In genomic region chr4:1488831-1489638, GRCh38 we compare ENCODE assay signal across 22 cellular contexts.
"Had no signal": no experiment of that assay in that cellular context is flagged by ENCODE, and none has a peak within 500 bp of the region (broad histone marks: within the 10 kb centered on the region; RNA-seq: fewer than 3 reads in every experiment).

No MANE protein-coding gene starts in this region.

- H3K36me3 ChIP-seq: ascending aorta, breast epithelium, pancreas, tibial nerve, vagina had no signal

- H3K4me1 Mint-ChIP-seq: activated B cell treated with CpG ODN at 0.5 μM for 24 hours, neural crest cell had no signal

- H3K27ac ChIP-seq: ascending aorta, breast epithelium, epithelial cell of prostate, pancreas, skin epidermis, tibial nerve, vagina had no signal

- H3K9me3 ChIP-seq: pancreas had no signal

- ATAC-seq: activated CD8-positive, alpha-beta T cell treated with anti-CD3 and anti-CD28 coated beads for 36 hours; activated T-cell treated with anti-CD3 and anti-CD28 coated beads, Interleukin-2, amount 50 U/mL, for 72 hours; effector memory CD8-positive, alpha-beta T cell; pancreas had no signal

- H3K27ac Mint-ChIP-seq: activated B cell treated with CpG ODN at 0.5 μM for 24 hours; activated CD8-positive, alpha-beta T cell treated with anti-CD3 and anti-CD28 coated beads for 36 hours; activated T-cell treated with anti-CD3 and anti-CD28 coated beads, Interleukin-2, amount 50 U/mL, for 72 hours; effector memory CD8-positive, alpha-beta T cell had no signal

- H3K27me3 ChIP-seq: vagina had no signal

- H3K4me3 Mint-ChIP-seq: activated B cell treated with CpG ODN at 0.5 μM for 24 hours; activated CD8-positive, alpha-beta T cell treated with anti-CD3 and anti-CD28 coated beads for 36 hours; activated T-cell treated with anti-CD3 and anti-CD28 coated beads, Interleukin-2, amount 50 U/mL, for 72 hours; effector memory CD8-positive, alpha-beta T cell; neural crest cell had no signal

- FAIRE-seq: islet of Langerhans, pancreas, TTC549 had no signal

- H3K4me3 ChIP-seq: ascending aorta, breast epithelium, pancreas, skin epidermis, tibial nerve, vagina had no signal

- DNase-seq: activated CD4-positive, alpha-beta T cell treated with anti-CD3 and anti-CD28 coated beads for 48 hours; activated CD8-positive, alpha-beta T cell treated with anti-CD3 and anti-CD28 coated beads for 36 hours; activated T-cell treated with anti-CD3 and anti-CD28 coated beads, Interleukin-2, amount 50 U/mL, for 72 hours; dermis blood vessel endothelial cell; effector memory CD8-positive, alpha-beta T cell; foreskin melanocyte; stimulated activated CD4-positive, alpha-beta T cell treated with anti-CD3 and anti-CD28 coated beads, Interleukin-15, amount 100 ng/mL, for 24 hours; stimulated activated CD4-positive, alpha-beta T cell treated with anti-CD3 and anti-CD28 coated beads, Interleukin-4, amount 100 ng/mL, for 1 hour; stimulated activated naive CD4-positive, alpha-beta T cell; substantia nigra; SW 1271 had no signal

- H3K4me1 ChIP-seq: ascending aorta, breast epithelium, pancreas, tibial nerve, vagina had no signal
